3 cellular contexts compared by ENCODE assay signal in the genomic region with DNA sequence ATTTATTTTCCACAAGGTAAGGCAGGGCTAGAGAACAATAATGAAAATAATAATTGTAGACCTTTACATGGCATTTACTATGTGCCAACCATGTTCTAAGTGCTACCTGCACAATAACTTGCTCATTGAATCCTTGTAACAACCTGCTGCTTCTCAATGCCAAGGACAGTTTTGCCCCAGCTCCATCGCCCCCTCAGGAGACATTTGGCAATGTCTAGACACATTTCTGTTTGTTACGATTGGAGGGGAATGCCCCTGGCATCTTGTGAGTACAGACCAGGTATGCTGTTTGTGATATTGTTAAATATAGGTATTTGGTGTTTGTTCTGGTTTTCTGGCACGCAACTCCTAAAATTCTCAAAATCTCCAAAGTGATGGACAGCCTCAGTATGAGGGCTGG.
TF ChIP-seq lines count a peak whose summit lies in the region.

No MANE protein-coding gene starts in this region.

TF ChIP-seq in SK-N-SH, 30 proteins besides CTCF, POLR2A, EP300 and RAD21:
- TF ChIP-seq EZH2phosphoT487 (IDR thresholded peaks at IDR 0.05; ENCODE audit: borderline replicate concordance, low read depth) (no peak), TEAD4 (IDR thresholded peaks at IDR 0.05; ENCODE audit: borderline replicate concordance, insufficient read depth) (no peak), POLR2AphosphoS5 (IDR thresholded peaks at IDR 0.05; ENCODE audit: low read depth, low read length) (no peak), FOSL2 (IDR thresholded peaks at IDR 0.05; ENCODE audit: borderline replicate concordance, low read depth) (no peak), GABPA (IDR thresholded peaks at IDR 0.05; ENCODE audit: low read depth) (no peak), FOXM1 (IDR thresholded peaks at IDR 0.05; ENCODE audit: low read depth) (no peak), SIN3A (IDR thresholded peaks at IDR 0.05; ENCODE audit: borderline replicate concordance, low read depth, low read length) (no peak)
- TF ChIP-seq, protein P1, sequence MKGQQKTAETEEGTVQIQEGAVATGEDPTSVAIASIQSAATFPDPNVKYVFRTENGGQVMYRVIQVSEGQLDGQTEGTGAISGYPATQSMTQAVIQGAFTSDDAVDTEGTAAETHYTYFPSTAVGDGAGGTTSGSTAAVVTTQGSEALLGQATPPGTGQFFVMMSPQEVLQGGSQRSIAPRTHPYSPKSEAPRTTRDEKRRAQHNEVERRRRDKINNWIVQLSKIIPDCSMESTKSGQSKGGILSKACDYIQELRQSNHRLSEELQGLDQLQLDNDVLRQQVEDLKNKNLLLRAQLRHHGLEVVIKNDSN (IDR thresholded peaks at IDR 0.05; ENCODE audit: borderline replicate concordance, low read depth), result no peak
- TF ChIP-seq, protein P2, sequence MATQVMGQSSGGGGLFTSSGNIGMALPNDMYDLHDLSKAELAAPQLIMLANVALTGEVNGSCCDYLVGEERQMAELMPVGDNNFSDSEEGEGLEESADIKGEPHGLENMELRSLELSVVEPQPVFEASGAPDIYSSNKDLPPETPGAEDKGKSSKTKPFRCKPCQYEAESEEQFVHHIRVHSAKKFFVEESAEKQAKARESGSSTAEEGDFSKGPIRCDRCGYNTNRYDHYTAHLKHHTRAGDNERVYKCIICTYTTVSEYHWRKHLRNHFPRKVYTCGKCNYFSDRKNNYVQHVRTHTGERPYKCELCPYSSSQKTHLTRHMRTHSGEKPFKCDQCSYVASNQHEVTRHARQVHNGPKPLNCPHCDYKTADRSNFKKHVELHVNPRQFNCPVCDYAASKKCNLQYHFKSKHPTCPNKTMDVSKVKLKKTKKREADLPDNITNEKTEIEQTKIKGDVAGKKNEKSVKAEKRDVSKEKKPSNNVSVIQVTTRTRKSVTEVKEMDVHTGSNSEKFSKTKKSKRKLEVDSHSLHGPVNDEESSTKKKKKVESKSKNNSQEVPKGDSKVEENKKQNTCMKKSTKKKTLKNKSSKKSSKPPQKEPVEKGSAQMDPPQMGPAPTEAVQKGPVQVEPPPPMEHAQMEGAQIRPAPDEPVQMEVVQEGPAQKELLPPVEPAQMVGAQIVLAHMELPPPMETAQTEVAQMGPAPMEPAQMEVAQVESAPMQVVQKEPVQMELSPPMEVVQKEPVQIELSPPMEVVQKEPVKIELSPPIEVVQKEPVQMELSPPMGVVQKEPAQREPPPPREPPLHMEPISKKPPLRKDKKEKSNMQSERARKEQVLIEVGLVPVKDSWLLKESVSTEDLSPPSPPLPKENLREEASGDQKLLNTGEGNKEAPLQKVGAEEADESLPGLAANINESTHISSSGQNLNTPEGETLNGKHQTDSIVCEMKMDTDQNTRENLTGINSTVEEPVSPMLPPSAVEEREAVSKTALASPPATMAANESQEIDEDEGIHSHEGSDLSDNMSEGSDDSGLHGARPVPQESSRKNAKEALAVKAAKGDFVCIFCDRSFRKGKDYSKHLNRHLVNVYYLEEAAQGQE (IDR thresholded peaks at IDR 0.05; ENCODE audit: low read depth, low read length), result no peak
- TF ChIP-seq, protein P3, sequence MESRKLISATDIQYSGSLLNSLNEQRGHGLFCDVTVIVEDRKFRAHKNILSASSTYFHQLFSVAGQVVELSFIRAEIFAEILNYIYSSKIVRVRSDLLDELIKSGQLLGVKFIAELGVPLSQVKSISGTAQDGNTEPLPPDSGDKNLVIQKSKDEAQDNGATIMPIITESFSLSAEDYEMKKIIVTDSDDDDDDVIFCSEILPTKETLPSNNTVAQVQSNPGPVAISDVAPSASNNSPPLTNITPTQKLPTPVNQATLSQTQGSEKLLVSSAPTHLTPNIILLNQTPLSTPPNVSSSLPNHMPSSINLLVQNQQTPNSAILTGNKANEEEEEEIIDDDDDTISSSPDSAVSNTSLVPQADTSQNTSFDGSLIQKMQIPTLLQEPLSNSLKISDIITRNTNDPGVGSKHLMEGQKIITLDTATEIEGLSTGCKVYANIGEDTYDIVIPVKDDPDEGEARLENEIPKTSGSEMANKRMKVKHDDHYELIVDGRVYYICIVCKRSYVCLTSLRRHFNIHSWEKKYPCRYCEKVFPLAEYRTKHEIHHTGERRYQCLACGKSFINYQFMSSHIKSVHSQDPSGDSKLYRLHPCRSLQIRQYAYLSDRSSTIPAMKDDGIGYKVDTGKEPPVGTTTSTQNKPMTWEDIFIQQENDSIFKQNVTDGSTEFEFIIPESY (IDR thresholded peaks at IDR 0.05; ENCODE audit: borderline replicate concordance, low read depth), result no peak

TF ChIP-seq in SK-N-SH treated with all-trans-retinoic acid at 6 μM for 48 hours, 23 proteins besides CTCF, POLR2A, EP300 and RAD21:
- TF ChIP-seq PPARA (CRISPR knock-in tag; IDR thresholded peaks at IDR 0.05; ENCODE audit: borderline replicate concordance) (no peak), ESRRG (CRISPR knock-in tag; IDR thresholded peaks at IDR 0.05) (no peak), ZFP30 (CRISPR knock-in tag; IDR thresholded peaks at IDR 0.05) (no peak), TOX (CRISPR knock-in tag; IDR thresholded peaks at IDR 0.05; ENCODE audit: borderline replicate concordance) (no peak), ARNTL (CRISPR knock-in tag; IDR thresholded peaks at IDR 0.05; ENCODE audit: borderline replicate concordance, low read depth) (no peak), ZFP3 (CRISPR knock-in tag; IDR thresholded peaks at IDR 0.05) (no peak), CSDC2 (CRISPR knock-in tag; IDR thresholded peaks at IDR 0.05) (no peak)
- TF ChIP-seq, protein P4, sequence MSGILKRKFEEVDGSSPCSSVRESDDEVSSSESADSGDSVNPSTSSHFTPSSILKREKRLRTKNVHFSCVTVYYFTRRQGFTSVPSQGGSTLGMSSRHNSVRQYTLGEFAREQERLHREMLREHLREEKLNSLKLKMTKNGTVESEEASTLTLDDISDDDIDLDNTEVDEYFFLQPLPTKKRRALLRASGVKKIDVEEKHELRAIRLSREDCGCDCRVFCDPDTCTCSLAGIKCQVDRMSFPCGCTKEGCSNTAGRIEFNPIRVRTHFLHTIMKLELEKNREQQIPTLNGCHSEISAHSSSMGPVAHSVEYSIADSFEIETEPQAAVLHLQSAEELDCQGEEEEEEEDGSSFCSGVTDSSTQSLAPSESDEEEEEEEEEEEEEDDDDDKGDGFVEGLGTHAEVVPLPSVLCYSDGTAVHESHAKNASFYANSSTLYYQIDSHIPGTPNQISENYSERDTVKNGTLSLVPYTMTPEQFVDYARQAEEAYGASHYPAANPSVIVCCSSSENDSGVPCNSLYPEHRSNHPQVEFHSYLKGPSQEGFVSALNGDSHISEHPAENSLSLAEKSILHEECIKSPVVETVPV (CRISPR knock-in tag; IDR thresholded peaks at IDR 0.05), result no peak
- TF ChIP-seq, protein P5, sequence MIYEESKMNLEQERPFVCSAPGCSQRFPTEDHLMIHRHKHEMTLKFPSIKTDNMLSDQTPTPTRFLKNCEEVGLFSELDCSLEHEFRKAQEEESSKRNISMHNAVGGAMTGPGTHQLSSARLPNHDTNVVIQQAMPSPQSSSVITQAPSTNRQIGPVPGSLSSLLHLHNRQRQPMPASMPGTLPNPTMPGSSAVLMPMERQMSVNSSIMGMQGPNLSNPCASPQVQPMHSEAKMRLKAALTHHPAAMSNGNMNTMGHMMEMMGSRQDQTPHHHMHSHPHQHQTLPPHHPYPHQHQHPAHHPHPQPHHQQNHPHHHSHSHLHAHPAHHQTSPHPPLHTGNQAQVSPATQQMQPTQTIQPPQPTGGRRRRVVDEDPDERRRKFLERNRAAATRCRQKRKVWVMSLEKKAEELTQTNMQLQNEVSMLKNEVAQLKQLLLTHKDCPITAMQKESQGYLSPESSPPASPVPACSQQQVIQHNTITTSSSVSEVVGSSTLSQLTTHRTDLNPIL (CRISPR knock-in tag; IDR thresholded peaks at IDR 0.05; ENCODE audit: low read depth), result no peak

TF ChIP-seq in H1, 55 proteins besides CTCF, POLR2A, EP300 and RAD21:
- TF ChIP-seq SUZ12 (IDR thresholded peaks at IDR 0.05; ENCODE audit: low read length), result no peak
- no peak for TF ChIP-seq ZNF274 (IDR thresholded peaks at IDR 0.05; ENCODE audit: borderline replicate concordance, extremely low read depth, low read length)
- no peak for TF ChIP-seq SP2 (IDR thresholded peaks at IDR 0.05; ENCODE audit: low read length)
- TF ChIP-seq, protein P6, sequence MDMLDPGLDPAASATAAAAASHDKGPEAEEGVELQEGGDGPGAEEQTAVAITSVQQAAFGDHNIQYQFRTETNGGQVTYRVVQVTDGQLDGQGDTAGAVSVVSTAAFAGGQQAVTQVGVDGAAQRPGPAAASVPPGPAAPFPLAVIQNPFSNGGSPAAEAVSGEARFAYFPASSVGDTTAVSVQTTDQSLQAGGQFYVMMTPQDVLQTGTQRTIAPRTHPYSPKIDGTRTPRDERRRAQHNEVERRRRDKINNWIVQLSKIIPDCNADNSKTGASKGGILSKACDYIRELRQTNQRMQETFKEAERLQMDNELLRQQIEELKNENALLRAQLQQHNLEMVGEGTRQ (IDR thresholded peaks at IDR 0.05; ENCODE audit: low read length), result no peak
- no peak for TF ChIP-seq TAF7 (optimal IDR thresholded peaks at IDR 0.05; ENCODE audit: borderline replicate concordance, low read depth, low read length)
- TF ChIP-seq POLR2AphosphoS5 (IDR thresholded peaks at IDR 0.05; ENCODE audit: low read depth, low read length), result no peak
- no peak for TF ChIP-seq BACH1 (IDR thresholded peaks at IDR 0.05; ENCODE audit: low read length)
- TF ChIP-seq PHF8 (conservative IDR thresholded peaks at IDR 0.05; ENCODE audit: low read depth, low read length), result no peak
- no peak for TF ChIP-seq RFX5 (IDR thresholded peaks at IDR 0.05; ENCODE audit: borderline replicate concordance, low read depth, low read length)
- TF ChIP-seq KDM5A (IDR thresholded peaks at IDR 0.05; ENCODE audit: low read length), result no peak
- TF ChIP-seq TEAD4 (IDR thresholded peaks at IDR 0.05; ENCODE audit: low read depth, low read length), result no peak
- TF ChIP-seq CEBPB (IDR thresholded peaks at IDR 0.05; ENCODE audit: low read depth, low read length), result no peak
- TF ChIP-seq CTBP2 (IDR thresholded peaks at IDR 0.05; ENCODE audit: borderline replicate concordance, insufficient read depth, insufficient read length, low read length), result no peak
- TF ChIP-seq JUND (IDR thresholded peaks at IDR 0.05; ENCODE audit: low read length), result no peak
- no peak for TF ChIP-seq RXRA (IDR thresholded peaks at IDR 0.05; ENCODE audit: insufficient read depth, low read depth, low read length)
